Comparison of ENCODE assay signal across 1 cellular context in the genomic region with DNA sequence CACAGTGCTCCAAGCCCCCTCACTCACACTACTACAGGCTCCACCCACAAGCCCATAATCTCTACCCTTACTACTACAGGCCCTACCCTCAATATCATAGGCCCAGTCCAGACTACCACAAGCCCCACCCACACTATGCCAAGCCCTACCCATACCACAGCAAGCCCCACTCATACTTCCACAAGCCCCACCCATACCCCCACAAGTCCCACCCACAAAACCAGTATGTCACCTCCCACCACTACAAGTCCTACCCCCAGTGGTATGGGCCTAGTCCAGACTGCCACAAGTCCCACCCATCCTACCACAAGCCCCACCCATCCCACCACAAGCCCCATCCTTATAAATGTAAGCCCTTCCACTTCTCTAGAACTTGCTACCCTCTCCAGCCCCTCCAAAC.
TF ChIP-seq lines count a peak whose summit lies in the region.

No MANE protein-coding gene starts in this region.

TF ChIP-seq in GM23338, 12 proteins besides CTCF, POLR2A, EP300 and RAD21 (continued from another document):
- TF ChIP-seq, protein P1, sequence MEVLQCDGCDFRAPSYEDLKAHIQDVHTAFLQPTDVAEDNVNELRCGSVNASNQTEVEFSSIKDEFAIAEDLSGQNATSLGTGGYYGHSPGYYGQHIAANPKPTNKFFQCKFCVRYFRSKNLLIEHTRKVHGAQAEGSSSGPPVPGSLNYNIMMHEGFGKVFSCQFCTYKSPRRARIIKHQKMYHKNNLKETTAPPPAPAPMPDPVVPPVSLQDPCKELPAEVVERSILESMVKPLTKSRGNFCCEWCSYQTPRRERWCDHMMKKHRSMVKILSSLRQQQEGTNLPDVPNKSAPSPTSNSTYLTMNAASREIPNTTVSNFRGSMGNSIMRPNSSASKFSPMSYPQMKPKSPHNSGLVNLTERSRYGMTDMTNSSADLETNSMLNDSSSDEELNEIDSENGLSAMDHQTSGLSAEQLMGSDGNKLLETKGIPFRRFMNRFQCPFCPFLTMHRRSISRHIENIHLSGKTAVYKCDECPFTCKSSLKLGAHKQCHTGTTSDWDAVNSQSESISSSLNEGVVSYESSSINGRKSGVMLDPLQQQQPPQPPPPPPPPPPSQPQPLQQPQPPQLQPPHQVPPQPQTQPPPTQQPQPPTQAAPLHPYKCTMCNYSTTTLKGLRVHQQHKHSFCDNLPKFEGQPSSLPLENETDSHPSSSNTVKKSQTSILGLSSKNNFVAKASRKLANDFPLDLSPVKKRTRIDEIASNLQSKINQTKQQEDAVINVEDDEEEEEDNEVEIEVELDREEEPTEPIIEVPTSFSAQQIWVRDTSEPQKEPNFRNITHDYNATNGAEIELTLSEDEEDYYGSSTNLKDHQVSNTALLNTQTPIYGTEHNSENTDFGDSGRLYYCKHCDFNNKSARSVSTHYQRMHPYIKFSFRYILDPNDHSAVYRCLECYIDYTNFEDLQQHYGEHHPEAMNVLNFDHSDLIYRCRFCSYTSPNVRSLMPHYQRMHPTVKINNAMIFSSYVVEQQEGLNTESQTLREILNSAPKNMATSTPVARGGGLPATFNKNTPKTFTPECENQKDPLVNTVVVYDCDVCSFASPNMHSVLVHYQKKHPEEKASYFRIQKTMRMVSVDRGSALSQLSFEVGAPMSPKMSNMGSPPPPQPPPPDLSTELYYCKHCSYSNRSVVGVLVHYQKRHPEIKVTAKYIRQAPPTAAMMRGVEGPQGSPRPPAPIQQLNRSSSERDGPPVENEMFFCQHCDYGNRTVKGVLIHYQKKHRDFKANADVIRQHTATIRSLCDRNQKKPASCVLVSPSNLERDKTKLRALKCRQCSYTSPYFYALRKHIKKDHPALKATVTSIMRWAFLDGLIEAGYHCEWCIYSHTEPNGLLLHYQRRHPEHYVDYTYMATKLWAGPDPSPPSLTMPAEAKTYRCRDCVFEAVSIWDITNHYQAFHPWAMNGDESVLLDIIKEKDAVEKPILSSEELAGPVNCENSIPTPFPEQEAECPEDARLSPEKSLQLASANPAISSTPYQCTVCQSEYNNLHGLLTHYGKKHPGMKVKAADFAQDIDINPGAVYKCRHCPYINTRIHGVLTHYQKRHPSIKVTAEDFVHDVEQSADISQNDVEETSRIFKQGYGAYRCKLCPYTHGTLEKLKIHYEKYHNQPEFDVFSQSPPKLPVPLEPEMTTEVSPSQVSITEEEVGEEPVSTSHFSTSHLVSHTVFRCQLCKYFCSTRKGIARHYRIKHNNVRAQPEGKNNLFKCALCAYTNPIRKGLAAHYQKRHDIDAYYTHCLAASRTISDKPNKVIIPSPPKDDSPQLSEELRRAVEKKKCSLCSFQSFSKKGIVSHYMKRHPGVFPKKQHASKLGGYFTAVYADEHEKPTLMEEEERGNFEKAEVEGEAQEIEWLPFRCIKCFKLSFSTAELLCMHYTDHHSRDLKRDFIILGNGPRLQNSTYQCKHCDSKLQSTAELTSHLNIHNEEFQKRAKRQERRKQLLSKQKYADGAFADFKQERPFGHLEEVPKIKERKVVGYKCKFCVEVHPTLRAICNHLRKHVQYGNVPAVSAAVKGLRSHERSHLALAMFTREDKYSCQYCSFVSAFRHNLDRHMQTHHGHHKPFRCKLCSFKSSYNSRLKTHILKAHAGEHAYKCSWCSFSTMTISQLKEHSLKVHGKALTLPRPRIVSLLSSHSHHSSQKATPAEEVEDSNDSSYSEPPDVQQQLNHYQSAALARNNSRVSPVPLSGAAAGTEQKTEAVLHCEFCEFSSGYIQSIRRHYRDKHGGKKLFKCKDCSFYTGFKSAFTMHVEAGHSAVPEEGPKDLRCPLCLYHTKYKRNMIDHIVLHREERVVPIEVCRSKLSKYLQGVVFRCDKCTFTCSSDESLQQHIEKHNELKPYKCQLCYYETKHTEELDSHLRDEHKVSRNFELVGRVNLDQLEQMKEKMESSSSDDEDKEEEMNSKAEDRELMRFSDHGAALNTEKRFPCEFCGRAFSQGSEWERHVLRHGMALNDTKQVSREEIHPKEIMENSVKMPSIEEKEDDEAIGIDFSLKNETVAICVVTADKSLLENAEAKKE (CRISPR knock-in tag; IDR thresholded peaks at IDR 0.05), result no peak
- TF ChIP-seq, protein P2, sequence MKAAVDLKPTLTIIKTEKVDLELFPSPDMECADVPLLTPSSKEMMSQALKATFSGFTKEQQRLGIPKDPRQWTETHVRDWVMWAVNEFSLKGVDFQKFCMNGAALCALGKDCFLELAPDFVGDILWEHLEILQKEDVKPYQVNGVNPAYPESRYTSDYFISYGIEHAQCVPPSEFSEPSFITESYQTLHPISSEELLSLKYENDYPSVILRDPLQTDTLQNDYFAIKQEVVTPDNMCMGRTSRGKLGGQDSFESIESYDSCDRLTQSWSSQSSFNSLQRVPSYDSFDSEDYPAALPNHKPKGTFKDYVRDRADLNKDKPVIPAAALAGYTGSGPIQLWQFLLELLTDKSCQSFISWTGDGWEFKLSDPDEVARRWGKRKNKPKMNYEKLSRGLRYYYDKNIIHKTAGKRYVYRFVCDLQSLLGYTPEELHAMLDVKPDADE (IDR thresholded peaks at IDR 0.05), result no peak
- TF ChIP-seq NANOG (IDR thresholded peaks at IDR 0.05; ENCODE audit: borderline replicate concordance), result no peak
- TF ChIP-seq ZNF331 (CRISPR knock-in tag; IDR thresholded peaks at IDR 0.05; ENCODE audit: low read depth), result no peak
